In the genomic region with DNA sequence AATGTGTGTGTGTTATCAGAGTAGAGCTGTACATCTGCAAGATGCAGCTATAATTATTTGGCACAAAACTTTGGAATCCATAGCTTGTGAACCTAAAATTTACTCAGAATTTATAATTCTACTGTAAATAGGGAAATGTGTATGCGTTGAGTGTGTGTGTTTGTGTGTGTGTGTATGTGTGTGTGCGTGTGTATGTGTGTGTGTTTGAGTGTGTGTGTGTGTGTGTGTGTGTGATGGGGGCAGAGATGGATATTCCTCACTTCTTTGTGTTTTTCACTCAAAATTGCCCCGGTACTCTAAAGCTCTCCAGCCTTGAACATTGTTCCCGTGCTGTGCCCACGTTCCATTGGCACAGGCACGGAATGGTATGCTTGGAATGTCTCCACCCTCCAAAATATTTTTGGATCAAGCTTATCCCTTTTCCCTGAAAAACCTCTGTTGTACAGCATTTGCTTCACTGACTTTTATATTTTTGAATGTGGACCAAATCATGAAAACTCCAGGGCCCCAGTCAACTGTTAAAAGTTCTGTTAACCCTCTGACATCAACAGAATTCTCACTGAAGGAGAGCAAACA, we compare ENCODE assay signal across 9 cellular contexts.
A peak's percentile ranks its signal among the peaks of the same experiment; 100 is the strongest.
DNase-seq lines count a peak whose midpoint lies in the region; ATAC-seq and TF ChIP-seq lines count a peak whose summit lies in the region.
"Had no signal": no experiment of that assay in that cellular context is flagged by ENCODE, and none has a peak within 500 bp of the region (broad histone marks: within the 10 kb centered on the region; RNA-seq: fewer than 3 reads in every experiment).

No MANE protein-coding gene starts in this region.

- H3K9me3 ChIP-seq in RWPE2 (ENCODE audit: severe bottlenecking): no peaks in the 10 kb centered on the region
- no peaks in the 10 kb centered on the region for H3K9me3 ChIP-seq in skeletal muscle satellite cell (replicated peaks; ENCODE audit: low read length)
- H3K9me3 ChIP-seq: prostate gland had no signal

- H3K4me1 ChIP-seq in GM23338 (ENCODE audit: insufficient read depth) (0 out of 2 replicates have a peak, but pooled peaks cover 9% of the 10 kb centered on the region), RWPE2 (ENCODE audit: insufficient read depth, poor library complexity, severe bottlenecking) (peaks cover 54% of the 10 kb centered on the region), foreskin keratinocyte (peaks cover 63% of the 10 kb centered on the region), skeletal muscle satellite cell (ENCODE audit: control insufficient read depth, insufficient read depth, low read length) (peaks cover 37% of the 10 kb centered on the region)
- H3K4me1 ChIP-seq: prostate gland had no signal

- no peaks in the 10 kb centered on the region for H3K79me2 ChIP-seq in GM23338 (replicated peaks; ENCODE audit: insufficient read depth)

- DNase-seq in GM23338 (ENCODE audit: low spot score): peak; percentile 35
- DNase-seq in RWPE2 (ENCODE audit: low spot score): no peak
- peak; percentile 39 to 68 for DNase-seq in foreskin keratinocyte
- no peak for DNase-seq in activated CD4-positive, alpha-beta T cell treated with anti-CD3 and anti-CD28 coated beads, Interleukin-2, amount 50 U/mL, for 4 hours
- DNase-seq in G401 (ENCODE audit: low spot score): no peak
- DNase-seq in DMS153 treated with DMSO at 0.1 percent for 48 hours (lab: John Stamatoyannopoulos, UW; ENCODE audit: unreplicated experiment): no peak
- DNase-seq: NCI-H748 treated with DMSO at 0.1 percent for 48 hours had no signal

- no peaks in the 10 kb centered on the region; the same call in 2 of the 3 replicates for H3K9me3 Mint-ChIP-seq in GM23338

- in situ Hi-C loops in G401 (cut with HindIII; ENCODE audit: low sequenced_read_pairs): no loop called here

- ATAC-seq in GM23338 (peak; percentile 62), RWPE2 (ENCODE audit: low read depth) (peak; percentile 48; the same call in 2 of the 3 replicates), foreskin keratinocyte (no peak)

- peak overlapping the region; percentile 44 for H3K27ac Mint-ChIP-seq in GM23338

- peaks cover 22% of the 10 kb centered on the region for H3K4me1 Mint-ChIP-seq in GM23338

- TF ChIP-seq CTCF in GM23338 (conservative IDR thresholded peaks at IDR 0.05; ENCODE audit: low read depth in 2 of 2) (no peak), RWPE2 (IDR thresholded peaks at IDR 0.05; ENCODE audit: poor library complexity, severe bottlenecking) (no peak), foreskin keratinocyte (conservative IDR thresholded peaks at IDR 0.05) (no peak)

- H3K9ac ChIP-seq in skeletal muscle satellite cell (ENCODE audit: low read depth, low read length): peak overlapping the region; percentile 74

- peaks cover 2% of the 10 kb centered on the region for H3K27me3 Mint-ChIP-seq in GM23338 (ENCODE audit: insufficient read depth, low read depth, poor library complexity)

- H2AFZ ChIP-seq in GM23338: no peak overlapping the region

- no peaks in the 10 kb centered on the region for H3K36me3 Mint-ChIP-seq in GM23338 (ENCODE audit: low read depth)

- H3K27ac ChIP-seq in GM23338 (ENCODE audit: low read depth) (no peak overlapping the region), RWPE2 (ENCODE audit: poor library complexity, severe bottlenecking) (peak overlapping the region; percentile 98), foreskin keratinocyte (peak overlapping the region; percentile 65)
- H3K27ac ChIP-seq: prostate gland had no signal

- H3K27me3 ChIP-seq in GM23338 (ENCODE audit: insufficient read depth) (no peaks in the 10 kb centered on the region), RWPE2 (ENCODE audit: insufficient read depth, poor library complexity, severe bottlenecking) (no peaks in the 10 kb centered on the region), foreskin keratinocyte (no peaks in the 10 kb centered on the region), skeletal muscle satellite cell (ENCODE audit: control insufficient read depth, insufficient read depth, low read length) (no peaks in the 10 kb centered on the region)

- H3K4me3 Mint-ChIP-seq in GM23338: no peak overlapping the region

- H3K4me3 ChIP-seq in GM23338 (no peak overlapping the region), RWPE2 (ENCODE audit: severe bottlenecking) (no peak overlapping the region), skeletal muscle satellite cell (ENCODE audit: low read length) (peak overlapping the region; percentile 31)
- H3K4me3 ChIP-seq: prostate gland had no signal

- H4K20me1 ChIP-seq in GM23338 (replicated peaks; ENCODE audit: insufficient read depth): no peaks in the 10 kb centered on the region

- H3K4me2 ChIP-seq in GM23338: no peak overlapping the region
- peak overlapping the region; percentile 71 for H3K4me2 ChIP-seq in skeletal muscle satellite cell (ENCODE audit: low read length)

- H3K9me2 ChIP-seq in GM23338 (ENCODE audit: insufficient read depth): no peaks in the 10 kb centered on the region

- no peaks in the 10 kb centered on the region for H3F3A ChIP-seq in GM23338 (replicated peaks; ENCODE audit: low read depth)

- H3K36me3 ChIP-seq in GM23338 (ENCODE audit: insufficient read depth): no peaks in the 10 kb centered on the region
- H3K36me3 ChIP-seq in RWPE2 (ENCODE audit: low read depth): no peaks in the 10 kb centered on the region
- no peaks in the 10 kb centered on the region for H3K36me3 ChIP-seq in skeletal muscle satellite cell (ENCODE audit: insufficient read depth, low read length)
- H3K36me3 ChIP-seq: prostate gland had no signal

TF ChIP-seq in GM23338, 12 proteins besides CTCF, POLR2A, EP300 and RAD21 (continues in another document):
- TF ChIP-seq ZNF462 (CRISPR knock-in tag; IDR thresholded peaks at IDR 0.05): no peak
- no peak for TF ChIP-seq EZH2phosphoT487 (IDR thresholded peaks at IDR 0.05; ENCODE audit: unreplicated experiment)
- TF ChIP-seq CREB1 (CRISPR knock-in tag; IDR thresholded peaks at IDR 0.05; ENCODE audit: low read depth): no peak
- no peak for TF ChIP-seq STAT1 (IDR thresholded peaks at IDR 0.05; ENCODE audit: unreplicated experiment)

Comparison
In these comparisons a context has a peak if more than half of its experiments do, and no peak if none do; other contexts are left out.
1. DNase-seq: peak in GM23338 (single experiment) and foreskin keratinocyte (2 of 2); none in RWPE2 (single experiment), activated CD4-positive, alpha-beta T cell treated with anti-CD3 and anti-CD28 coated beads, Interleukin-2, amount 50 U/mL, for 4 hours (0 of 2), G401 (single experiment) and DMS153 treated with DMSO at 0.1 percent for 48 hours (single experiment).